ENCODE assay signal across 15 cellular contexts in the genomic region with DNA sequence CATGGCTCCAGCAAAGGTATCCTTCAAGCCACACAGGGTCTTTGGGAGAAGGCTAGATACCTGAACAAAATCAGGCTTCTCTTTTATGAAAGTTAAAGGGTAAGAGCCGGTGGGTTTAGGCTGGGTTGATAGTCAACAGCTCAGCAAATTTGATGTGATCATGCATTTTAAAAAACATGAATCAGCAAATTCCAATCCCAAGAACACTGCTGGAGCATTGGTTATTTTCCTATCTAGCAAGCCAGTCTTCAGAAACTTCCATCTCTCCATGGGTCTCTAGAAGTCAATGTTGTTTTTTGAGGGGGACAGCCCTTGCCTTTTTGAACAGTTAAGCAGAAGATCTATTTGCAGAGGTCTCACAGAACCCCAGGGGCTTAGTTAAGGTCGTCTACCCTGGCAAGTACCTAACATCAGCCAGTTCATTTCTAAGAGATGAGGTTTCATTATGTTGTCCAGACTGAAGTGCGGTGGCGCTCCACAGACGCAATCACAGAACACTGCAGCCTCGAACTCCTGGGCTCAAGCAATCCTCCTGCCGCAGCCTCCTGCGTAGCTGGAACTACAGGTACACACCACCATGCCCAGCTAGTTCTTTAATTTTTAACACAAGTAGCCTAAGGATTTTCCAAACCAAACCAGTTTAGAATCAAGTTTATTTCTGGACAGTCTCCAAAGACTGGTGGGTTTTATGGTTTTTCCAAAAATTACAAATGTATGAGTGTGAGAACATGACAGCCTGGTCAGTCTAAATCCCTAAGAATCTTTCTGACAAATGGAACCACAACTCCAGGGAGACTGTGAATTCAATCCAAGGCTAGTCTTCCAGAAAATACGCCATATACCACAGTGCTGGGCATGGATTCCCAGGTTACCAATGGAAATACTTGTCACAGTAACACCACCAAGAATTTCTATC.
"Had no signal": no experiment of that assay in that cellular context is flagged by ENCODE, and none has a peak within 500 bp of the region (broad histone marks: within the 10 kb centered on the region; RNA-seq: fewer than 3 reads in every experiment).

No MANE protein-coding gene starts in this region.

- H3K36me3 ChIP-seq: left ventricle myocardium inferior, pancreas had no signal

- FAIRE-seq: islet of Langerhans, pancreas had no signal

- H3K27ac ChIP-seq: left ventricle myocardium inferior, pancreas had no signal

- H3K27me3 ChIP-seq: pancreas had no signal

- ATAC-seq: activated CD8-positive, alpha-beta T cell treated with anti-CD3 and anti-CD28 coated beads, Interleukin-2, amount 10 ng/mL, durations not matched to agents 7 days and 5 days; activated naive CD4-positive, alpha-beta T cell treated with anti-CD3 and anti-CD28 coated beads, Interleukin-2, amount 50 U/mL, for 72 hours; naive thymus-derived CD4-positive, alpha-beta T cell; pancreas had no signal

- H3K9me3 ChIP-seq: pancreas had no signal

- DNase-seq: activated CD4-positive, alpha-beta T cell treated with anti-CD3 and anti-CD28 coated beads, Interleukin-2, amount 10 ng/mL, durations not matched to agents 24 days and 14 days; activated CD4-positive, CD25-positive, alpha-beta regulatory T cell; activated CD8-positive, alpha-beta memory T cell treated with anti-CD3 and anti-CD28 coated beads, Interleukin-2, amount 50 U/mL, for 4 hours; activated CD8-positive, alpha-beta T cell treated with anti-CD3 and anti-CD28 coated beads, Interleukin-2, amount 10 ng/mL, durations not matched to agents 7 days and 5 days; activated effector memory CD4-positive, alpha-beta T cell treated with anti-CD3 and anti-CD28 coated beads, Interleukin-2, amount 50 U/mL, for 16 hours; activated T-cell treated with anti-CD3 and anti-CD28 coated beads, Interleukin-2, amount 50 U/mL, for 48 hours; amniotic stem cell; effector memory CD4-positive, alpha-beta T cell; left ventricle myocardium inferior; naive thymus-derived CD4-positive, alpha-beta T cell; pancreas; stimulated activated CD4-positive, alpha-beta T cell treated with anti-CD3 and anti-CD28 coated beads, Interleukin-12 subunit alpha, Interleukin-12 subunit beta, amount 100 ng/mL, for 4 hours; stimulated activated CD4-positive, alpha-beta T cell treated with anti-CD3 and anti-CD28 coated beads, Interleukin-2, amount 100 ng/mL, for 24 hours had no signal

- H3K4me3 ChIP-seq: left ventricle myocardium inferior, pancreas had no signal
